8 cellular contexts compared by ENCODE assay signal in the genomic region with DNA sequence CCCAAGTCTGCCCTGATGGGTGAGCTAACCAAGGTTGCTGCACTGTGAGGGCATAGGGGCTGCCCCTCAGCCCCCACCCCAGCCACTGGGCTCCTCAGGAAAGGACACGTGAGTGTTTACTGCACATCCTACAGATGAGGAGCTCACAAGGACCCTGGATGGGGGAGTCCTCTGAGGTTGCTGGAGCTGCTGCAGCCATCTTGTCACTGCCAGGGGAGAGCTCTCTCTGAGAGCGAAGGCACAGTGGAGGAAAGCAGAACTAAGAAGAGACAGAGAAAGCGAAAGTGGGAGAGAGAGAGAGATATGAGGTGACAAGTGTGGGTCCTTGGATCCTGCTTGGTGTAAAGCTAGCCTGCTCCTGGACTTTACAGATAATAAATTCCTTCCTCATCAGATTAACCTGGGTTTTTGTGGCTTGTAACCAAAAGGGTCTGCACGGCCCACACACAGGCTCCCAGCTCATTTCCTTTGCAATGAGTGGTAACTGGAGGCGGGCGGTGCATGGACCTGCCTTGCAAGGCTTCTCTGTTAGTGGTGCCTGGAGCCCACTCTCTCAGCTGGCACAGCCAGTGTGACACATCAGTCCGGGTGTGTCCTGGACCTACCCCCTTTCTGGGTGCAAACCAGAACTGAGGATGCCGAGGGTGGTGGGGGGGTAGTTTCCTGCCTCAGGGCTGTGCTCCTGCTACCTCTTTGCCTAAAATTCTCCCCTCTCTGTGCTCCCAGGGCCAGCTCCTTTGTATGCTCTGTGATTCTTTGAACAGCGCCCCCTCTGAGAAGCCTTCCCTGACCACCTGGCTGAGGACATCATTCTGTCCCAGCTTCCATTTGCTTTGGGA. TPM values are rescaled to one million over a fixed set of nuclear protein-coding genes. Genes with fewer than 3 reads are reported as not detected.
A peak's percentile ranks its signal among the peaks of the same experiment; 100 is the strongest.
DNase-seq lines count a peak whose midpoint lies in the region; ATAC-seq and TF ChIP-seq lines count a peak whose summit lies in the region.
"Had no signal": no experiment of that assay in that cellular context is flagged by ENCODE, and none has a peak within 500 bp of the region (broad histone marks: within the 10 kb centered on the region; RNA-seq: fewer than 3 reads in every experiment).

No MANE protein-coding gene starts in this region.

- H3K27me3 ChIP-seq in mononuclear cell (ENCODE audit: insufficient read depth, low read length) (no peaks in the 10 kb centered on the region), WERI-Rb-1 (ENCODE audit: insufficient read depth, low read depth, severe bottlenecking) (no peaks in the 10 kb centered on the region)
- H3K27me3 ChIP-seq: SJSA1 had no signal

- H3K9me3 ChIP-seq in mononuclear cell (ENCODE audit: low read depth, low read length) (peaks cover 3% of the 10 kb centered on the region), WERI-Rb-1 (ENCODE audit: severe bottlenecking) (peaks cover 11% of the 10 kb centered on the region)

- H3K27ac ChIP-seq in WERI-Rb-1, result no peak overlapping the region
- H3K27ac ChIP-seq: SJSA1 had no signal

- peaks cover 38% of the 10 kb centered on the region for H3K4me1 ChIP-seq in mononuclear cell (ENCODE audit: insufficient read depth, low read length)

- intact Hi-C loops in left colon (cut with DNase I, micrococcal nuclease), result loop anchor here (5.0 to 10.0 kb wide), 3 partner anchors 292 to 642 kb away; a partner anchor contains a TSS

- ATAC-seq in GM19328 (IDR thresholded peaks at IDR 0.05; ENCODE audit: unreplicated experiment) (peak; percentile 76), HG03097 (IDR thresholded peaks at IDR 0.05; ENCODE audit: low FRiP score, unreplicated experiment) (peak; percentile 57), left colon (no peak)

- H3K36me3 ChIP-seq in WERI-Rb-1, result no peaks in the 10 kb centered on the region
- H3K36me3 ChIP-seq: SJSA1 had no signal

- DNase-seq in activated CD4-positive, CD25-positive, alpha-beta regulatory T cell treated with anti-CD3 and anti-CD28 coated beads, Interleukin-2, amount 50 U/mL, for 72 hours, result peak; percentile 47
- no peak for DNase-seq in WERI-Rb-1
- no peak for DNase-seq in NCI-H510A treated with DMSO at 0.1 percent for 48 hours (lab: John Stamatoyannopoulos, UW)
- DNase-seq in left colon, result no peak

- H3K4me3 ChIP-seq in mononuclear cell (ENCODE audit: low read length) (peak overlapping the region; percentile 9), WERI-Rb-1 (ENCODE audit: low read depth, low read length) (no peak overlapping the region)
- H3K4me3 ChIP-seq: SJSA1 had no signal

- TF ChIP-seq CTCF in WERI-Rb-1 (IDR thresholded peaks at IDR 0.05; ENCODE audit: low read depth, low read length), result no peak

RNA-seq across cellular contexts. Expression of a gene that starts 14.2 kb away (rescaled TPM):
- total RNA-seq in mononuclear cell (24.3 TPM), left colon (1 to 10 TPM in 1 of 2 donors, under 1 TPM in 1; 0.52 to 2.6 TPM)
- total RNA-seq: SJSA1 had no signal

RNA-seq across cellular contexts. Expression of a gene that starts 26.5 kb away (rescaled TPM):
- 21.6 TPM for total RNA-seq in mononuclear cell
- total RNA-seq in left colon, result under 1 TPM; 0.61 to 0.98 TPM

Comparison
In these comparisons a context has a peak if more than half of its experiments do, and no peak if none do; other contexts are left out.
1. RNA of a gene that starts 26.5 kb away (total RNA-seq): 21.6 TPM in mononuclear cell (single experiment); 0.61 to 0.98 TPM in left colon; every median in the first group is over 10 times any median in the second.